ENCODE assay signal across 11 cellular contexts in genomic region chr14:39060818-39061437, GRCh38. TPM values are rescaled to one million over a fixed set of nuclear protein-coding genes. Genes with fewer than 3 reads are reported as not detected.
DNase-seq lines count a peak whose midpoint lies in the region; ATAC-seq and TF ChIP-seq lines count a peak whose summit lies in the region.
"Had no signal": no experiment of that assay in that cellular context is flagged by ENCODE, and none has a peak within 500 bp of the region (broad histone marks: within the 10 kb centered on the region; RNA-seq: fewer than 3 reads in every experiment).

No MANE protein-coding gene starts in this region.

- H2BK120ac ChIP-seq in trophoblast cell (ENCODE audit: insufficient read depth, low read length, poor library complexity), result no peak overlapping the region

- no peak overlapping the region for H4K8ac ChIP-seq in trophoblast cell (ENCODE audit: low read depth, low read length)

- no peaks in the 10 kb centered on the region for H3K27me3 ChIP-seq in trophoblast cell (ENCODE audit: insufficient read depth, low read length)

- DNase-seq in NCI-H1417 (lab: John Stamatoyannopoulos, UW) (no peak), NCI-H2107 treated with DMSO at 0.1 percent for 48 hours (lab: John Stamatoyannopoulos, UW; ENCODE audit: unreplicated experiment) (no peak), trophoblast cell (no peak), anterior cingulate cortex (lab: John Stamatoyannopoulos, UW) (no peak)
- DNase-seq: Caco-2, H7, NCI-H187 had no signal

- H4K91ac ChIP-seq in trophoblast cell (ENCODE audit: low read depth, low read length), result no peak overlapping the region

- H2BK5ac ChIP-seq in trophoblast cell (ENCODE audit: low read depth, low read length, poor library complexity), result no peak overlapping the region

- H3K27ac ChIP-seq in VCaP (peak overlapping the region; percentile 39; the same call in 1 of the 2 replicates), trophoblast cell (ENCODE audit: low read depth, low read length) (no peak overlapping the region)

- H3K9me3 ChIP-seq in trophoblast cell (ENCODE audit: insufficient read depth, low read depth, low read length), result peaks cover 5% of the 10 kb centered on the region

- TF ChIP-seq CTCF in VCaP (conservative IDR thresholded peaks at IDR 0.05), result no peak

- peak; percentile 98 for ATAC-seq in GM18519 (IDR thresholded peaks at IDR 0.05; ENCODE audit: low FRiP score, unreplicated experiment)
- ATAC-seq in GM21528 (IDR thresholded peaks at IDR 0.05; ENCODE audit: low FRiP score, unreplicated experiment), result peak; percentile 99
- peak; percentile 100 for ATAC-seq in HG03159 (IDR thresholded peaks at IDR 0.05; ENCODE audit: unreplicated experiment)

- no peak overlapping the region for H2BK12ac ChIP-seq in trophoblast cell (ENCODE audit: low read length)

- H2AFZ ChIP-seq in trophoblast cell (ENCODE audit: insufficient read depth, low read length, poor library complexity), result no peak overlapping the region

- H2AK5ac ChIP-seq in trophoblast cell (ENCODE audit: low read length), result no peak overlapping the region

- no peak overlapping the region for H3K23ac ChIP-seq in trophoblast cell (ENCODE audit: low read length)

- no peak overlapping the region for H3K18ac ChIP-seq in trophoblast cell (ENCODE audit: low read length)

- no peak overlapping the region for H3K4ac ChIP-seq in trophoblast cell (ENCODE audit: low read depth, low read length)

- no CpG with 5 or more reads among the region's 4 CpGs for WGBS in trophoblast cell (ENCODE audit: extremely low coverage, insufficient coverage, insufficient read length)

- no peak overlapping the region for H3K9ac ChIP-seq in trophoblast cell (ENCODE audit: low read length)

- H4K12ac ChIP-seq in trophoblast cell (ENCODE audit: low read depth, low read length), result no peak overlapping the region

- no peak overlapping the region for H3K4me3 ChIP-seq in trophoblast cell (ENCODE audit: low read depth, low read length)

- peaks cover 22 to 24% of the 10 kb centered on the region in 2 experiments for H3K36me3 ChIP-seq in trophoblast cell (ENCODE audit: control insufficient read depth in 1 of 2, insufficient read depth in 2 of 2, low read length in 2 of 2)

- no peaks in the 10 kb centered on the region for H3K4me1 ChIP-seq in trophoblast cell (ENCODE audit: control insufficient read depth in 1 of 2, insufficient read depth in 2 of 2, low read length in 2 of 2)
- H3K4me1 ChIP-seq: Caco-2 had no signal

- no peak overlapping the region for H3K14ac ChIP-seq in trophoblast cell (ENCODE audit: low read length)

- no peaks in the 10 kb centered on the region for H3K79me1 ChIP-seq in trophoblast cell (ENCODE audit: low read length)

- H3K4me2 ChIP-seq in trophoblast cell (ENCODE audit: low read length), result no peak overlapping the region

- no peaks in the 10 kb centered on the region for H3K79me2 ChIP-seq in trophoblast cell (ENCODE audit: control insufficient read depth, insufficient read depth, low read length, poor library complexity)

RNA-seq across cellular contexts. Expression of gene SEC23A, which starts 42.1 kb away (rescaled TPM):
- 90.9 and 91.1 TPM in 2 replicates for polyA plus RNA-seq in trophoblast cell (2013)

RNA-seq across cellular contexts. Expression of gene GEMIN2, which starts 53.2 kb away (rescaled TPM):
- 7.2 and 8.5 TPM in 2 replicates for polyA plus RNA-seq in trophoblast cell (2013)
